In genomic region chr6:53796791-53797190, GRCh38 we compare ENCODE assay signal across 10 cellular contexts. TPM values are rescaled to one million over a fixed set of nuclear protein-coding genes. Genes with fewer than 3 reads are reported as not detected.
DNase-seq lines count a peak whose midpoint lies in the region; ATAC-seq and TF ChIP-seq lines count a peak whose summit lies in the region.
"Had no signal": no experiment of that assay in that cellular context is flagged by ENCODE, and none has a peak within 500 bp of the region (broad histone marks: within the 10 kb centered on the region; RNA-seq: fewer than 3 reads in every experiment).

No MANE protein-coding gene starts in this region.

- H3K27ac ChIP-seq in body of pancreas (peak overlapping the region in 3 of 4 donors; percentile 73 to 91 (median 76)), mesodermal cell (ENCODE audit: low read depth, low read length, severe bottlenecking) (no peak overlapping the region), tibial artery (peak overlapping the region; percentile 89), spleen (no peak overlapping the region)

- H3K27me3 ChIP-seq in body of pancreas, result no peaks in the 10 kb centered on the region
- no peaks in the 10 kb centered on the region for H3K27me3 ChIP-seq in tibial artery
- peaks cover 0 to 13% (median 0%) of the 10 kb centered on the region in 7 donors for H3K27me3 ChIP-seq in spleen (replicated peaks in 1 of 7)

- peaks cover 28% of the 10 kb centered on the region for H3K4me1 ChIP-seq in body of pancreas
- H3K4me1 ChIP-seq in mesodermal cell (ENCODE audit: control insufficient read depth, insufficient read depth, low read length, poor library complexity, severe bottlenecking), result peaks cover 12% of the 10 kb centered on the region
- peaks cover 0 to 63% (median 26%) of the 10 kb centered on the region in 4 donors for H3K4me1 ChIP-seq in tibial artery
- H3K4me1 ChIP-seq in spleen, result peaks cover 7 to 39% (median 29%) of the 10 kb centered on the region in 6 donors

- TF ChIP-seq CTCF in body of pancreas (IDR thresholded peaks at IDR 0.05) (no peak), tibial artery (IDR thresholded peaks at IDR 0.05) (no peak), spleen (IDR thresholded peaks at IDR 0.05 in 8 of 11, conservative IDR thresholded peaks at IDR 0.05 in 3 of 11) (no peak)

- no peak overlapping the region for H3K27ac Mint-ChIP-seq in activated CD4-positive, alpha-beta T cell treated with anti-CD3 and anti-CD28 coated beads for 36 hours

- ATAC-seq in activated CD4-positive, alpha-beta T cell treated with anti-CD3 and anti-CD28 coated beads for 36 hours, result no peak
- no peak for ATAC-seq in body of pancreas
- ATAC-seq in GM21528 (IDR thresholded peaks at IDR 0.05; ENCODE audit: low FRiP score, unreplicated experiment), result no peak
- no peak for ATAC-seq in GM21423 (IDR thresholded peaks at IDR 0.05; ENCODE audit: unreplicated experiment)

- POLR2A ChIA-PET in activated CD4-positive, alpha-beta T cell treated with anti-CD3 and anti-CD28 coated beads for 36 hours (lab: Charles Lee), result no interaction called here

- H3K4me1 Mint-ChIP-seq in activated CD4-positive, alpha-beta T cell treated with anti-CD3 and anti-CD28 coated beads for 36 hours, result peaks cover 17% of the 10 kb centered on the region

- H3K4me3 ChIP-seq in body of pancreas, result no peak overlapping the region
- H3K4me3 ChIP-seq in mesodermal cell (ENCODE audit: extremely low read depth, insufficient read depth, low read length, poor library complexity, severe bottlenecking), result peak overlapping the region; percentile 72
- peak overlapping the region; percentile 83 to 92 for H3K4me3 ChIP-seq in tibial artery
- no peak overlapping the region for H3K4me3 ChIP-seq in spleen

- 21 to 24% methylated on average over 5 of the region's 5 CpGs for WGBS in body of pancreas, 2 donors
- 85 to 89% methylated on average over 3 to 4 of the region's 5 CpGs for WGBS in mesodermal cell (ENCODE audit: insufficient coverage in 2 of 2), 2 experiments
- 65 to 86% (median 76%) methylated on average over 5 of the region's 5 CpGs for WGBS in spleen, 5 donors

- H3K27me3 Mint-ChIP-seq in activated CD4-positive, alpha-beta T cell treated with anti-CD3 and anti-CD28 coated beads for 36 hours, result peaks cover 15% of the 10 kb centered on the region

- intact Hi-C loops in activated CD4-positive, alpha-beta T cell treated with anti-CD3 and anti-CD28 coated beads for 36 hours (cut with DNase I, micrococcal nuclease), result loop anchor here in 1 of 2 experiments (5.0 to 10.0 kb wide), 3 partner anchors 141 to 1432 kb away; partner anchors contain the start of gene PAQR8
- intact Hi-C loops in body of pancreas (cut with DNase I), result no loop called here
- intact Hi-C loops in tibial artery (cut with DNase I; ENCODE audit: low total_unique reads), result loop anchor here (5.0 kb wide), 1 partner anchor 249 kb away; the partner anchor contains the start of gene GCLC
- intact Hi-C loops in spleen (cut with DNase I; ENCODE audit: low total_unique reads), result no loop called here

- H3K9me3 ChIP-seq in body of pancreas (no peaks in the 10 kb centered on the region), mesodermal cell (ENCODE audit: control insufficient read depth, low read length) (no peaks in the 10 kb centered on the region), tibial artery (no peaks in the 10 kb centered on the region), spleen (no peaks in the 10 kb centered on the region)

- no peaks in the 10 kb centered on the region for H3K36me3 ChIP-seq in body of pancreas (replicated peaks in 1 of 2; ENCODE audit: insufficient read depth in 1 of 2, low read depth in 2 of 2)
- no peaks in the 10 kb centered on the region for H3K36me3 ChIP-seq in mesodermal cell (ENCODE audit: control insufficient read depth, insufficient read depth, low read length)
- no peaks in the 10 kb centered on the region for H3K36me3 ChIP-seq in tibial artery
- no peaks in the 10 kb centered on the region for H3K36me3 ChIP-seq in spleen

- CTCF ChIA-PET in activated CD4-positive, alpha-beta T cell treated with anti-CD3 and anti-CD28 coated beads for 36 hours (lab: Charles Lee), result interaction anchor here (0.7 to 3.2 kb wide), 6 partner anchors 15 to 159 kb away, joined by 3 to 17 read pairs (median 4); no protein-coding TSS in a partner anchor

- DNase-seq in activated CD4-positive, alpha-beta T cell treated with anti-CD3 and anti-CD28 coated beads for 36 hours, result no peak
- no peak for DNase-seq in activated CD4-positive, alpha-beta T cell treated with anti-CD3 and anti-CD28 coated beads, Interleukin-2, amount 50 U/mL, for 48 hours
- DNase-seq in body of pancreas (no peak), tibial artery (no peak), spleen (no peak)
- DNase-seq: 8988T; activated CD4-positive, alpha-beta T cell treated with anti-CD3 and anti-CD28 coated beads for 1 hour had no signal

- TF ChIP-seq POLR2A in body of pancreas (IDR thresholded peaks at IDR 0.05) (no peak), spleen (IDR thresholded peaks at IDR 0.05) (no peak)

- H3K9me3 Mint-ChIP-seq in activated CD4-positive, alpha-beta T cell treated with anti-CD3 and anti-CD28 coated beads for 36 hours (ENCODE audit: low read depth), result no peaks in the 10 kb centered on the region

- H3K36me3 Mint-ChIP-seq in activated CD4-positive, alpha-beta T cell treated with anti-CD3 and anti-CD28 coated beads for 36 hours (ENCODE audit: low read depth), result no peaks in the 10 kb centered on the region

- H3K4me3 Mint-ChIP-seq in activated CD4-positive, alpha-beta T cell treated with anti-CD3 and anti-CD28 coated beads for 36 hours, result peak overlapping the region; percentile 90

RNA-seq across cellular contexts. Expression of gene LRRC1, which starts 2.0 kb away (rescaled TPM):
- 1 to 10 TPM; 2.3 to 3.1 TPM for total RNA-seq in activated CD4-positive, alpha-beta T cell treated with anti-CD3 and anti-CD28 coated beads for 36 hours
- total RNA-seq in body of pancreas (10 to 100 TPM; 13.2 to 17.1 TPM), spleen (1 to 10 TPM; 2.4 to 6.3 (median 4.0) TPM)
- polyA plus RNA-seq in mesodermal cell (2013, experiment 1 of 2), result 5.1 TPM
- polyA plus RNA-seq in mesodermal cell (2013, experiment 2 of 2), result 6.5 TPM
- polyA plus RNA-seq in spleen, result 1 to 10 TPM; 1.8 to 2.2 (median 2.0) TPM

Comparison
In these comparisons a context has a peak if more than half of its experiments do, and no peak if none do; other contexts are left out.
1. H3K27ac ChIP-seq: peak in body of pancreas (3 of 4) and tibial artery (2 of 2); none in mesodermal cell (single experiment) and spleen (0 of 8).
2. H3K4me3 ChIP-seq: peak in mesodermal cell (single experiment) and tibial artery (2 of 2); none in body of pancreas (0 of 2) and spleen (0 of 8).